In the genomic region with DNA sequence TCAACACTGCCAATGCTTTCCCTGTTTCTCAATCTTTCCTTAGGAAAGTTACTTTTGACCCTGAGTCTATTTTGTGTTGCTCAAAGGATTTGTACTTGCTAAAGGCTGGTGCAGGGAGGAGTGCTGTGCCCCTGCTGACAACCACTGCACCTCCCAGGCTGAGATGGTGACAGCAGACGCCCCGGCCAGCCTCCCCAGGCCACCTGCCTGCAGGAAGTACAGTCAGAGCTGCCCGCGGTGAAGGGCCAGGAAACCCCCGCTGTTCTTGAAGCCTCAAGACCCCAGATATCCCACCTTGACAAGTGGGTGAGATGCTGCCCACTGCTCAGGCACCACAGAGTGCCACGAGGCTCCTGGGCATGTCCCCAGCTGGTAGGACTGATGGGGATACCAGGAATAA, we compare ENCODE assay signal across 1 cellular context.
TF ChIP-seq lines count a peak whose summit lies in the region.

No MANE protein-coding gene starts in this region.

TF ChIP-seq in GM23338, 12 proteins besides CTCF, POLR2A, EP300 and RAD21 (continued from another document):
- no peak for TF ChIP-seq NANOG (IDR thresholded peaks at IDR 0.05; ENCODE audit: borderline replicate concordance)
TF ChIP-seq in GM23338: peak in this region for 0.
